ENCODE assay signal across 14 cellular contexts in the genomic region with DNA sequence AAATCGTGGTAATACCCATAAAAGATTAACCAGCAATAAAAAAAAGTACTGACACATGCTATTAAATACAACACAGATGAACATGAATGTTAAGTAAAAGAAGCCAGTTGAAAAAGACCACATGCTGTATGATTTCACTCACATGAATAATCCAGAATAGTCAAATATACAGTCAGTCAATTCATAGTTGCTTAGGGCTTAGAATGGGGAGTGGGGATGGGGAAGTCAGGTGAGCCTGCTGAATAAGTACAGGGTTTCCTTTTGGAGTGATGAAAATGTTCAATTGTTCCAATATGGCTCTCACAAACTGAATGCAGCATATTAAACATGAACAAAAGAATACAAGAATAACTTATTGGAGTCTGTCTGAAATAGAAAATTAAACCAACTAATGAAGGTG. TPM values are rescaled to one million over a fixed set of nuclear protein-coding genes. Genes with fewer than 3 reads are reported as not detected.
DNase-seq lines count a peak whose midpoint lies in the region; ATAC-seq and TF ChIP-seq lines count a peak whose summit lies in the region.
"Had no signal": no experiment of that assay in that cellular context is flagged by ENCODE, and none has a peak within 500 bp of the region (broad histone marks: within the 10 kb centered on the region; RNA-seq: fewer than 3 reads in every experiment).

No MANE protein-coding gene starts in this region.

- no peak for TF ChIP-seq CTCF in glutamatergic neuron (IDR thresholded peaks at IDR 0.05; ENCODE audit: partially characterized antibody, unreplicated experiment)

- peaks cover 51% of the 10 kb centered on the region for H3K4me1 Mint-ChIP-seq in stimulated activated naive CD8-positive, alpha-beta T cell treated with anti-CD3 and anti-CD28 coated beads, Interleukin-15, Interleukin-2, amounts not matched to agents 100 ng/mL and 50 ng/mL, for 24 hours (ENCODE audit: low read depth)
- H3K4me1 Mint-ChIP-seq in T-helper 17 cell (peaks cover 37% of the 10 kb centered on the region), glutamatergic neuron (ENCODE audit: low read depth, unreplicated experiment) (peaks cover 10% of the 10 kb centered on the region)

- peak overlapping the region; percentile 94 for H3K4me3 Mint-ChIP-seq in stimulated activated naive CD8-positive, alpha-beta T cell treated with anti-CD3 and anti-CD28 coated beads, Interleukin-15, Interleukin-2, amounts not matched to agents 100 ng/mL and 50 ng/mL, for 24 hours
- H3K4me3 Mint-ChIP-seq in T-helper 17 cell (peak overlapping the region; percentile 63), glutamatergic neuron (ENCODE audit: unreplicated experiment) (peak overlapping the region; percentile 50)
- H3K4me3 Mint-ChIP-seq: CD14-positive monocyte had no signal

- no peak for ATAC-seq in stimulated activated naive CD8-positive, alpha-beta T cell treated with anti-CD3 and anti-CD28 coated beads, Interleukin-15, Interleukin-2, amounts not matched to agents 100 U/mL and 50 U/mL, for 24 hours
- no peak for ATAC-seq in T-helper 17 cell
- no peak for ATAC-seq in HG03039 (IDR thresholded peaks at IDR 0.05; ENCODE audit: unreplicated experiment)
- no peak for ATAC-seq in GM18907 (IDR thresholded peaks at IDR 0.05; ENCODE audit: unreplicated experiment)
- ATAC-seq in HG03025 (IDR thresholded peaks at IDR 0.05; ENCODE audit: low FRiP score, unreplicated experiment): no peak

- H3K9me3 ChIP-seq in T-helper 17 cell (ENCODE audit: control insufficient read depth, low read length, poor library complexity, severe bottlenecking): no peaks in the 10 kb centered on the region
- H3K9me3 ChIP-seq: stomach had no signal

- no peak for DNase-seq in stimulated activated naive CD8-positive, alpha-beta T cell treated with anti-CD3 and anti-CD28 coated beads, Interleukin-15, Interleukin-2, amounts not matched to agents 100 U/mL and 50 U/mL, for 24 hours
- DNase-seq in T-helper 17 cell (no peak), glutamatergic neuron (no peak), NCI-H1436 treated with DMSO at 0.1 percent for 48 hours (lab: John Stamatoyannopoulos, UW) (no peak)
- DNase-seq: activated CD8-positive, alpha-beta memory T cell treated with anti-CD3 and anti-CD28 coated beads, Interleukin-2, amount 50 U/mL, for 48 hours; NCI-H2171 treated with DMSO at 0.1 percent for 48 hours; stimulated activated CD4-positive, alpha-beta T cell treated with anti-CD3 and anti-CD28 coated beads, Interleukin-2, amount 100 ng/mL, for 48 hours; stomach; T-helper 9 cell had no signal

- no peak overlapping the region for H3K27ac Mint-ChIP-seq in stimulated activated naive CD8-positive, alpha-beta T cell treated with anti-CD3 and anti-CD28 coated beads, Interleukin-15, Interleukin-2, amounts not matched to agents 100 ng/mL and 50 ng/mL, for 24 hours
- H3K27ac Mint-ChIP-seq in T-helper 17 cell: peak overlapping the region; percentile 67
- H3K27ac Mint-ChIP-seq in glutamatergic neuron (ENCODE audit: unreplicated experiment): no peak overlapping the region

- no peaks in the 10 kb centered on the region for H3K27me3 Mint-ChIP-seq in stimulated activated naive CD8-positive, alpha-beta T cell treated with anti-CD3 and anti-CD28 coated beads, Interleukin-15, Interleukin-2, amounts not matched to agents 100 ng/mL and 50 ng/mL, for 24 hours
- no peaks in the 10 kb centered on the region for H3K27me3 Mint-ChIP-seq in T-helper 17 cell
- no peaks in the 10 kb centered on the region for H3K27me3 Mint-ChIP-seq in glutamatergic neuron (ENCODE audit: unreplicated experiment)

- peaks cover 28% of the 10 kb centered on the region for H3K36me3 Mint-ChIP-seq in stimulated activated naive CD8-positive, alpha-beta T cell treated with anti-CD3 and anti-CD28 coated beads, Interleukin-15, Interleukin-2, amounts not matched to agents 100 ng/mL and 50 ng/mL, for 24 hours (ENCODE audit: low read depth)
- no peaks in the 10 kb centered on the region for H3K36me3 Mint-ChIP-seq in T-helper 17 cell (ENCODE audit: low read depth)
- no peaks in the 10 kb centered on the region for H3K36me3 Mint-ChIP-seq in glutamatergic neuron (ENCODE audit: unreplicated experiment)

- no peaks in the 10 kb centered on the region for H3K9me3 Mint-ChIP-seq in stimulated activated naive CD8-positive, alpha-beta T cell treated with anti-CD3 and anti-CD28 coated beads, Interleukin-15, Interleukin-2, amounts not matched to agents 100 ng/mL and 50 ng/mL, for 24 hours
- peaks cover 3% of the 10 kb centered on the region for H3K9me3 Mint-ChIP-seq in glutamatergic neuron (ENCODE audit: unreplicated experiment)
- H3K9me3 Mint-ChIP-seq: CD14-positive monocyte had no signal

RNA-seq across cellular contexts. Expression of gene COA1, which starts 1.8 kb away (rescaled TPM):
- total RNA-seq in T-helper 17 cell (10 to 100 TPM; 51.1 to 55.0 TPM), glutamatergic neuron (ENCODE audit: unreplicated experiment) (73.7 TPM)

RNA-seq across cellular contexts. Expression of gene BLVRA, which starts 31.0 kb away (rescaled TPM):
- total RNA-seq in T-helper 17 cell (10 to 100 TPM; 26.2 to 29.7 TPM), glutamatergic neuron (ENCODE audit: unreplicated experiment) (63.4 TPM)
